Comparison of ENCODE assay signal across 13 cellular contexts in the genomic region with DNA sequence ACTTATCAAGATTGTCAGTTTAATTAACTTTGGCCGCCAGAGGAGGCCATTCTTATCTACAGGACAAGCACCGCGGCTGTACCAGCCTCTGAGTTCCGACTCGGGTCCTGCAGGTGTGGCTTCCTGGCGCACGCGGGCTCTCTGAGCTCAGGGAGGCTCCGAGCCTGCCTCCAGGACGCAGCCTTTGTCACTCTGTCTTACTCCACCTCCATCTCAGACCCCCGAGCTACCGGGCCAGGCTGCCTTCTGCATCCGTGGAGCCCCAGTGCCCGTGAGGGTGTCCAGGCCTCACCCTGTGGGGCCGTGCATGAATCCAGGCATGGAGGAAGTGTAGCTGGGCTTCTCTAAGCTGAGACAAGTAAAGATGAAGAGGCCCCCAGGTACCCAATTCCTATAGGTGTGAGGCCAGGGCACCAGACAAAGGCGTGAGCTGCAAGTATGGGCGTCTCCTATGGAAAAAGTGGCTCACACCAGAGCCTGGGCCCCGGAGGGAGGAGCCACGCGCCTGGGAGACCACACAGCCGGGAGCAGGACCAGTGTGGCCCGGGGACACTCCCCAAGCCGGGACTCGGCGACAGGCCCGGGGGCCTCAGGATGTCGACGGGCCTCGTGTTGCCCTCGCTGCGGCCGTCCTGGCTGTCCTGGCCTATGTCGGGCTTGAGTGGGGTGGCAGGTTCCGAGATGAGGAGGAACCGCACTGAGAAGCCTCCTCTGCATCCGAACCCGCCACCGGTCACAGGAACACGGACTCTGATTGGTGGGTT. TPM values are rescaled to one million over a fixed set of nuclear protein-coding genes. Genes with fewer than 3 reads are reported as not detected.
DNase-seq lines count a peak whose midpoint lies in the region; ATAC-seq lines count a peak whose summit lies in the region.
"Had no signal": no experiment of that assay in that cellular context is flagged by ENCODE, and none has a peak within 500 bp of the region (broad histone marks: within the 10 kb centered on the region; RNA-seq: fewer than 3 reads in every experiment).

No MANE protein-coding gene starts in this region.

- no peaks in the 10 kb centered on the region for H3K27me3 ChIP-seq in right cardiac atrium (ENCODE audit: control insufficient read depth, insufficient read depth)
- H3K27me3 ChIP-seq in NT2/D1 (ENCODE audit: insufficient read depth, insufficient read length) = peaks cover 85% of the 10 kb centered on the region
- no peaks in the 10 kb centered on the region for H3K27me3 ChIP-seq in mesendoderm (ENCODE audit: insufficient read depth, low read length, poor library complexity)
- H3K27me3 ChIP-seq: breast epithelium had no signal

- H2BK15ac ChIP-seq in mesendoderm (replicated peaks; ENCODE audit: low read depth) = no peak overlapping the region

- no peaks in the 10 kb centered on the region for H3K4me1 ChIP-seq in right cardiac atrium (ENCODE audit: control insufficient read depth, insufficient read depth, low read length)
- H3K4me1 ChIP-seq in NT2/D1 (ENCODE audit: insufficient read depth, insufficient read length) = peaks cover 25% of the 10 kb centered on the region
- no peaks in the 10 kb centered on the region for H3K4me1 ChIP-seq in mesendoderm (ENCODE audit: control insufficient read depth, low read depth, low read length)
- H3K4me1 ChIP-seq: breast epithelium had no signal

- no peak overlapping the region for H3K23ac ChIP-seq in mesendoderm (ENCODE audit: low read length)

- no peaks in the 10 kb centered on the region for H3K9me3 Mint-ChIP-seq in activated naive CD8-positive, alpha-beta T cell (ENCODE audit: low read depth)
- H3K9me3 Mint-ChIP-seq in stimulated activated effector memory CD8-positive, alpha-beta T cell treated with anti-CD3 and anti-CD28 coated beads, Interleukin-12 subunit alpha, Interleukin-12 subunit beta, amount 100 ng/mL, for 72 hours = peaks cover 3% of the 10 kb centered on the region

- no peak overlapping the region for H3K18ac ChIP-seq in mesendoderm (ENCODE audit: low read length)

- intact Hi-C loops in right cardiac atrium (cut with DNase I) = no loop called here
- intact Hi-C loops in Right ventricle myocardium superior (cut with DNase I) = no loop called here

- no peaks in the 10 kb centered on the region for H3K27me3 Mint-ChIP-seq in activated naive CD8-positive, alpha-beta T cell

- H3K4me3 Mint-ChIP-seq in activated naive CD8-positive, alpha-beta T cell = peak overlapping the region; percentile 83
- H3K4me3 Mint-ChIP-seq in stimulated activated effector memory CD8-positive, alpha-beta T cell treated with anti-CD3 and anti-CD28 coated beads, Interleukin-12 subunit alpha, Interleukin-12 subunit beta, amount 100 ng/mL, for 72 hours = peak overlapping the region; percentile 94

- no peaks in the 10 kb centered on the region for H3K79me2 ChIP-seq in mesendoderm (ENCODE audit: control insufficient read depth, insufficient read depth, low read length)

- H3K9ac ChIP-seq in NT2/D1 (ENCODE audit: insufficient read length, low read depth) (peak overlapping the region; percentile 18), mesendoderm (ENCODE audit: low read length) (no peak overlapping the region)

- no peak overlapping the region for H2AK5ac ChIP-seq in mesendoderm (ENCODE audit: low read length)

- no peaks in the 10 kb centered on the region for H3K79me1 ChIP-seq in mesendoderm (ENCODE audit: low read length)

- H3K4me3 ChIP-seq in right cardiac atrium (ENCODE audit: low read length) (no peak overlapping the region), NT2/D1 (ENCODE audit: insufficient read length, low read depth) (no peak overlapping the region), mesendoderm (ENCODE audit: low read length) (no peak overlapping the region)
- H3K4me3 ChIP-seq: lung had no signal

- peaks cover 40% of the 10 kb centered on the region for H3K4me1 Mint-ChIP-seq in activated naive CD8-positive, alpha-beta T cell (ENCODE audit: low read depth)
- peaks cover 49% of the 10 kb centered on the region for H3K4me1 Mint-ChIP-seq in stimulated activated effector memory CD8-positive, alpha-beta T cell treated with anti-CD3 and anti-CD28 coated beads, Interleukin-12 subunit alpha, Interleukin-12 subunit beta, amount 100 ng/mL, for 72 hours

- no peak overlapping the region for H4K5ac ChIP-seq in mesendoderm (ENCODE audit: low read length)

- no peaks in the 10 kb centered on the region for H3K9me3 ChIP-seq in right cardiac atrium (ENCODE audit: control insufficient read depth, low read length)
- H3K9me3 ChIP-seq in NT2/D1 (ENCODE audit: insufficient read depth, low read length) = no peaks in the 10 kb centered on the region
- H3K9me3 ChIP-seq: BE2C had no signal

- H3K4ac ChIP-seq in mesendoderm (ENCODE audit: low read depth, low read length) = no peak overlapping the region

- no peak overlapping the region for H3K56ac ChIP-seq in mesendoderm (ENCODE audit: low read length)

- peaks cover 2% of the 10 kb centered on the region for H3K36me3 Mint-ChIP-seq in activated naive CD8-positive, alpha-beta T cell
- no peaks in the 10 kb centered on the region for H3K36me3 Mint-ChIP-seq in stimulated activated effector memory CD8-positive, alpha-beta T cell treated with anti-CD3 and anti-CD28 coated beads, Interleukin-12 subunit alpha, Interleukin-12 subunit beta, amount 100 ng/mL, for 72 hours

- no peak for ATAC-seq in right cardiac atrium
- no peak for ATAC-seq in Right ventricle myocardium superior (ENCODE audit: poor library complexity)
- no peak for ATAC-seq in stimulated activated effector memory CD8-positive, alpha-beta T cell treated with anti-CD3 and anti-CD28 coated beads, Interleukin-12 subunit alpha, Interleukin-12 subunit beta, amount 100 ng/mL, for 72 hours

- peak overlapping the region; percentile 75 for H3K27ac Mint-ChIP-seq in activated naive CD8-positive, alpha-beta T cell
- peak overlapping the region; percentile 93 for H3K27ac Mint-ChIP-seq in stimulated activated effector memory CD8-positive, alpha-beta T cell treated with anti-CD3 and anti-CD28 coated beads, Interleukin-12 subunit alpha, Interleukin-12 subunit beta, amount 100 ng/mL, for 72 hours

- no peak overlapping the region for H4K8ac ChIP-seq in mesendoderm (ENCODE audit: low read depth, low read length)

- no peak overlapping the region for H3K27ac ChIP-seq in right cardiac atrium (ENCODE audit: low read length)
- no peak overlapping the region for H3K27ac ChIP-seq in mesendoderm (ENCODE audit: low read depth, low read length)
- H3K27ac ChIP-seq: breast epithelium had no signal

- DNase-seq in right cardiac atrium (peak in 2 of 3 donors; percentile 43 to 50), Right ventricle myocardium superior (no peak), NT2/D1 (ENCODE audit: low read depth, low spot score) (no peak), mesendoderm (no peak), NCI-H2107 treated with DMSO at 0.1 percent for 48 hours (lab: John Stamatoyannopoulos, UW; ENCODE audit: unreplicated experiment) (no peak), EL (no peak)
- no peak for DNase-seq in stimulated activated effector memory CD8-positive, alpha-beta T cell treated with anti-CD3 and anti-CD28 coated beads, Interleukin-12 subunit alpha, Interleukin-12 subunit beta, amount 100 ng/mL, for 72 hours (ENCODE audit: low spot score in 2 of 2)
- DNase-seq: BE2C, DMS79 treated with DMSO at 0.1 percent for 48 hours, GOT3 had no signal

- no peaks in the 10 kb centered on the region for H3K36me3 ChIP-seq in NT2/D1 (ENCODE audit: insufficient read depth, insufficient read length, low read length)
- no peaks in the 10 kb centered on the region for H3K36me3 ChIP-seq in mesendoderm (ENCODE audit: control insufficient read depth, insufficient read depth, low read length)
- H3K36me3 ChIP-seq: BE2C, breast epithelium had no signal

- 79% methylated on average over 39 of the region's 39 CpGs for WGBS in right cardiac atrium
- no CpG with 5 or more reads among the region's 39 CpGs for WGBS in mesendoderm (ENCODE audit: extremely low coverage, insufficient coverage, low lambda C conversion rate)

- no peak overlapping the region for H2BK120ac ChIP-seq in mesendoderm (ENCODE audit: low read depth, low read length)

- H3K4me2 ChIP-seq in mesendoderm (ENCODE audit: low read length) = no peak overlapping the region

- H2BK5ac ChIP-seq in mesendoderm (ENCODE audit: low read length) = no peak overlapping the region

RNA-seq across cellular contexts. Expression of a gene that starts 42.8 kb away (rescaled TPM):
- total RNA-seq in right cardiac atrium (10 to 100 TPM in 1 of 4 donors, 1 to 10 TPM in 3; 7.7 to 10.1 (median 9.1) TPM), Right ventricle myocardium superior (9.5 TPM)
- 11.0 TPM for polyA plus RNA-seq in right cardiac atrium
- 47.8 TPM for polyA plus RNA-seq in mesendoderm (2013, experiment 1 of 2)
- 47.2 TPM for polyA plus RNA-seq in mesendoderm (2013, experiment 2 of 2)

RNA-seq across cellular contexts. Expression of a gene that starts 42.9 kb away (rescaled TPM):
- total RNA-seq in right cardiac atrium = 10 to 100 TPM in 2 of 4 donors, 1 to 10 TPM in 2; 7.4 to 11.7 (median 10.1) TPM
- polyA plus RNA-seq in right cardiac atrium = 10.9 TPM
- 10.3 TPM for total RNA-seq in Right ventricle myocardium superior
- 11.8 TPM for polyA plus RNA-seq in mesendoderm (2013, experiment 1 of 2)
- 10.3 TPM for polyA plus RNA-seq in mesendoderm (2013, experiment 2 of 2)

Comparison
In these comparisons a context has a peak if more than half of its experiments do, and no peak if none do; other contexts are left out.
1. DNase-seq: peak in right cardiac atrium (2 of 3); none in Right ventricle myocardium superior (single experiment), NT2/D1 (single experiment), stimulated activated effector memory CD8-positive, alpha-beta T cell treated with anti-CD3 and anti-CD28 coated beads, Interleukin-12 subunit alpha, Interleukin-12 subunit beta, amount 100 ng/mL, for 72 hours (0 of 2), mesendoderm (single experiment), NCI-H2107 treated with DMSO at 0.1 percent for 48 hours (single experiment) and EL (single experiment).